31 cellular contexts compared by ENCODE assay signal in the genomic region with DNA sequence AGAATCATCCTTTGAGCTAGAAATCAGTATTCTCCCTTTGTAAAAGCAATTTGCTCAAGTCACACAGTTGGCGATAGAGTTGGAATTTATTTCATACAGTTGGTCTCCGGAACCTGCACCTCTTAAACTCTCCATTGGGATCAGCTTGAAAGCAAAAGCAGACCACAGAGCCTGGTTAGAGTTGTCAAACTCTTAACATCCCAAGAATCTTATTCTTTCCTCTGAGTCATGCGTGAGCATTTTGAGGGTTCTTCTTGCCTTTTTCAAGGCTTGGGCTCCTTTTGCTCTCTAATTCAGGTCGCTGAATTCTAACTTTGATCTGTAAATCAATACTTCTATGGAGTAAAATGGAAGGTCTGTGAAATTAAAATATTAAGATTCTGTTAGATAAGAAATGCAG. TPM values are rescaled to one million over a fixed set of nuclear protein-coding genes. Genes with fewer than 3 reads are reported as not detected.
DNase-seq lines count a peak whose midpoint lies in the region; ATAC-seq, FAIRE-seq and TF ChIP-seq lines count a peak whose summit lies in the region.
"Had no signal": no experiment of that assay in that cellular context is flagged by ENCODE, and none has a peak within 500 bp of the region (broad histone marks: within the 10 kb centered on the region; RNA-seq: fewer than 3 reads in every experiment).

No MANE protein-coding gene starts in this region.

- no peak overlapping the region for H3K4me3 ChIP-seq in astrocyte (ENCODE audit: insufficient read depth, low read depth, low read length)
- H3K4me3 ChIP-seq: BLaER1, coronary artery, thyroid gland had no signal

- no peaks in the 10 kb centered on the region for H4K20me1 ChIP-seq in astrocyte (ENCODE audit: insufficient read depth, low read length)
- H4K20me1 ChIP-seq: BLaER1 had no signal

- no peaks in the 10 kb centered on the region for H3K36me3 Mint-ChIP-seq in astrocyte (ENCODE audit: low read depth, unreplicated experiment)
- H3K36me3 Mint-ChIP-seq: immature natural killer cell, natural killer cell had no signal

- H3K4me2 ChIP-seq in astrocyte (ENCODE audit: low read length), result peak overlapping the region; percentile 21
- H3K4me2 ChIP-seq: BLaER1 had no signal

- H3K9me3 Mint-ChIP-seq in astrocyte (ENCODE audit: unreplicated experiment), result peaks cover 4% of the 10 kb centered on the region
- H3K9me3 Mint-ChIP-seq in stimulated activated naive CD8-positive, alpha-beta T cell treated with anti-CD3 and anti-CD28 coated beads, Interleukin-15, amount 100 ng/mL, for 72 hours, result no peaks in the 10 kb centered on the region
- H3K9me3 Mint-ChIP-seq: natural killer cell; stimulated activated naive CD8-positive, alpha-beta T cell treated with anti-CD3 and anti-CD28 coated beads, Interleukin-15, Interleukin-2, amounts not matched to agents 100 ng/mL and 50 ng/mL, for 24 hours had no signal

- H3K4me1 Mint-ChIP-seq in astrocyte (ENCODE audit: low read depth, unreplicated experiment), result peaks cover 14% of the 10 kb centered on the region
- no peaks in the 10 kb centered on the region for H3K4me1 Mint-ChIP-seq in stimulated activated naive CD8-positive, alpha-beta T cell treated with anti-CD3 and anti-CD28 coated beads, Interleukin-15, amount 100 ng/mL, for 72 hours
- H3K4me1 Mint-ChIP-seq: immature natural killer cell, natural killer cell had no signal

- FAIRE-seq in H54 (lab: Jason Lieb, UNC) (peak; percentile 68), astrocyte (lab: Jason Lieb, UNC) (peak; percentile 32)
- FAIRE-seq: bronchial epithelial cell had no signal

- H3K27me3 ChIP-seq in astrocyte (ENCODE audit: insufficient read depth, low read length), result no peaks in the 10 kb centered on the region
- H3K27me3 ChIP-seq: BLaER1, thyroid gland had no signal

- no peak overlapping the region for H2AFZ ChIP-seq in astrocyte (ENCODE audit: low read depth, low read length)
- H2AFZ ChIP-seq: parathyroid adenoma had no signal

- H3K36me3 ChIP-seq in astrocyte (ENCODE audit: insufficient read depth, low read length), result no peaks in the 10 kb centered on the region
- H3K36me3 ChIP-seq: BLaER1, thyroid gland had no signal

- no peaks in the 10 kb centered on the region for H3K4me1 ChIP-seq in astrocyte (ENCODE audit: insufficient read depth, low read length)
- H3K4me1 ChIP-seq: BLaER1, parathyroid adenoma, thyroid gland had no signal

- no peak overlapping the region for H3K9ac ChIP-seq in astrocyte (ENCODE audit: low read length)
- H3K9ac ChIP-seq: BLaER1, parathyroid adenoma had no signal

- H3K79me2 ChIP-seq in astrocyte (ENCODE audit: insufficient read depth, low read length), result no peaks in the 10 kb centered on the region
- H3K79me2 ChIP-seq: parathyroid adenoma had no signal

- peak overlapping the region; percentile 63 for H3K27ac Mint-ChIP-seq in astrocyte (ENCODE audit: unreplicated experiment)
- no peak overlapping the region for H3K27ac Mint-ChIP-seq in stimulated activated naive CD8-positive, alpha-beta T cell treated with anti-CD3 and anti-CD28 coated beads, Interleukin-15, amount 100 ng/mL, for 72 hours
- H3K27ac Mint-ChIP-seq: activated CD8-positive, alpha-beta T cell treated with anti-CD3 and anti-CD28 coated beads, Interleukin-2, amount 10 ng/mL, durations not matched to agents 7 days and 5 days; immature natural killer cell; natural killer cell; stimulated activated naive CD8-positive, alpha-beta T cell treated with anti-CD3 and anti-CD28 coated beads, Interleukin-15, Interleukin-2, amounts not matched to agents 100 ng/mL and 50 ng/mL, for 24 hours had no signal

- DNase-seq in A172 (ENCODE audit: low spot score), result peak; percentile 25
- no peak for DNase-seq in H54 (ENCODE audit: insufficient read length, low spot score)
- peak; percentile 85 for DNase-seq in astrocyte (ENCODE audit: low read depth)
- DNase-seq in kidney tubule cell (ENCODE audit: low spot score), result peak; percentile 51
- no peak for DNase-seq in NCI-H446 treated with DMSO at 0.1 percent for 48 hours (lab: John Stamatoyannopoulos, UW)
- no peak for DNase-seq in NAMALWA (ENCODE audit: low spot score)
- no peak for DNase-seq in stimulated activated naive CD8-positive, alpha-beta T cell treated with anti-CD3 and anti-CD28 coated beads, Interleukin-15, amount 100 ng/mL, for 72 hours
- DNase-seq: activated CD8-positive, alpha-beta T cell treated with anti-CD3 and anti-CD28 coated beads, Interleukin-2, amount 10 ng/mL, durations not matched to agents 7 days and 5 days; activated gamma-delta T cell treated with Interleukin-2 at 50 U/mL for 16 hours; activated T-cell treated with anti-CD3 and anti-CD28 coated beads for 4 hours; DMS79; foreskin melanocyte; hippocampal formation; immature natural killer cell; left ventricle myocardium superior; midbrain; natural killer cell; NCI-H1092; NCI-H187 treated with DMSO at 0.1 percent for 48 hours; NCI-H774; right cardiac atrium; thyroid gland had no signal

- H3K27ac ChIP-seq in astrocyte (ENCODE audit: low read depth, low read length), result no peak overlapping the region
- H3K27ac ChIP-seq: 22Rv1, BLaER1, coronary artery, parathyroid adenoma, thyroid gland had no signal

- TF ChIP-seq POLR2A in H54 (IDR thresholded peaks at IDR 0.05; ENCODE audit: low read depth, low read length), result no peak

- no peaks in the 10 kb centered on the region for H3K9me3 ChIP-seq in astrocyte (ENCODE audit: insufficient read depth, low read depth, low read length)
- H3K9me3 ChIP-seq: thyroid gland had no signal

- no peak overlapping the region for H3K4me3 Mint-ChIP-seq in astrocyte (ENCODE audit: unreplicated experiment)
- no peak overlapping the region for H3K4me3 Mint-ChIP-seq in stimulated activated naive CD8-positive, alpha-beta T cell treated with anti-CD3 and anti-CD28 coated beads, Interleukin-15, amount 100 ng/mL, for 72 hours
- H3K4me3 Mint-ChIP-seq: activated CD8-positive, alpha-beta T cell treated with anti-CD3 and anti-CD28 coated beads, Interleukin-2, amount 10 ng/mL, durations not matched to agents 7 days and 5 days; immature natural killer cell; natural killer cell; stimulated activated naive CD8-positive, alpha-beta T cell treated with anti-CD3 and anti-CD28 coated beads, Interleukin-15, Interleukin-2, amounts not matched to agents 100 ng/mL and 50 ng/mL, for 24 hours had no signal

- no peak for ATAC-seq in HG02970 (IDR thresholded peaks at IDR 0.05; ENCODE audit: low FRiP score, unreplicated experiment)
- no peak for ATAC-seq in stimulated activated naive CD8-positive, alpha-beta T cell treated with anti-CD3 and anti-CD28 coated beads, Interleukin-15, amount 100 ng/mL, for 72 hours
- ATAC-seq: activated CD8-positive, alpha-beta T cell treated with anti-CD3 and anti-CD28 coated beads, Interleukin-2, amount 10 ng/mL, durations not matched to agents 7 days and 5 days; esophagus mucosa; left ventricle myocardium superior; natural killer cell; right cardiac atrium had no signal

- no peak for TF ChIP-seq CTCF in astrocyte (IDR thresholded peaks at IDR 0.05; ENCODE audit: insufficient read depth, low read depth, low read length)

- no peaks in the 10 kb centered on the region for H3K27me3 Mint-ChIP-seq in astrocyte (ENCODE audit: low read depth, unreplicated experiment)
- H3K27me3 Mint-ChIP-seq in stimulated activated naive CD8-positive, alpha-beta T cell treated with anti-CD3 and anti-CD28 coated beads, Interleukin-15, amount 100 ng/mL, for 72 hours, result no peaks in the 10 kb centered on the region

RNA-seq across cellular contexts. Expression of a gene that starts 19.6 kb away (rescaled TPM):
- total RNA-seq in A172 (2014; rRNA removed; shearing (Covaris generic)), result not detected in 2 replicates
- 0.27 TPM in 1 of 2 replicates, not detected in the other for total RNA-seq in astrocyte
- total RNA-seq: RPMI7951 had no signal

Comparison
In these comparisons a context has a peak if more than half of its experiments do, and no peak if none do; other contexts are left out.
1. DNase-seq: peak in A172 (single experiment), astrocyte (single experiment) and kidney tubule cell (single experiment); none in H54 (single experiment), NCI-H446 treated with DMSO at 0.1 percent for 48 hours (single experiment), NAMALWA (single experiment) and stimulated activated naive CD8-positive, alpha-beta T cell treated with anti-CD3 and anti-CD28 coated beads, Interleukin-15, amount 100 ng/mL, for 72 hours (0 of 2).